8 cellular contexts compared by ENCODE assay signal in the genomic region with DNA sequence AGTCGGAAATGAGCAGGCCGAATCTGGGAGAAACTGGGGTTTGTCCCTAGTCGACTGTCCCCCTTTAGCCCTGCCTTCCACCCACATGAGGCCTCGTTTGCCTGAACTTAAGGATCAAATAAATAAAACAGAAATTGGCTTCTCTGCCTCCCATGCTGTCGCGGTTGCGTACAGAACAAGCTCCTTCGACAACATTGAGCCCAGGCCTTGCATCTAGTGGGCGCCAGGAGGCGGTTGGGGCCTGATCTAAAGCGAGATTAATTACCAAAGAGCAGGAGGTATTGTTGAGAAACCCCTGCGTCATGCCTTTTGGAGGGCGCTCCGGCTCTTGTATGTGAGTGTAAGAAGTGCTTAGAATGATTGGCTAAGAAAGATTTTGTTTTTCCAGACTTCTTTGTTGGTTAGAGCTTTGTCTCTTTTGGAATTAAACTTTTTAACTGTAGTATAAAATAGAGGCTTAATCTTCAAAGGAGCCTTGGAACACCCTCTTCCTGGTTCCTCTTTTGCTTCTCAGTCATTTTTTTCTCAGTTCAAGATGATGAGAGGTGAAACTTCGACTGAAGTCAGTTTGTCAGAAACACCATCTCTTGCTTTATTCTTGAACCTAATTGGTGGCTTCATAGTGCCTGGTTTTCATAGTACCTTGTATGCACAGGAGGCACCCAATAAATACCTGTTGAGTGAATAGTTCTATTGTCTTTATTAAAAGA. TPM values are rescaled to one million over a fixed set of nuclear protein-coding genes. Genes with fewer than 3 reads are reported as not detected.
DNase-seq lines count a peak whose midpoint lies in the region; ATAC-seq, FAIRE-seq and TF ChIP-seq lines count a peak whose summit lies in the region.

No MANE protein-coding gene starts in this region.

- peak overlapping the region; percentile 72 for H3K27ac ChIP-seq in HepG2 (ENCODE audit: extremely low read length, insufficient read depth, low read length)

- TF ChIP-seq CTCF in HepG2 (CRISPR knock-in tag; IDR thresholded peaks at IDR 0.05) = peak; percentile 63

- in situ Hi-C loops in HepG2 (cut with HindIII; ENCODE audit: extremely low pct_ligation_motif_present, low pct_unique_long_range_greater_than_20kb) = loop anchor here (5.0 to 25.0 kb wide), 4 partner anchors 73 to 578 kb away; a partner anchor contains a TSS

- H3K4me1 Mint-ChIP-seq in activated CD4-positive, alpha-beta T cell treated with anti-CD3 and anti-CD28 coated beads, Interleukin-2, amount 10 ng/mL, durations not matched to agents 7 days and 5 days = peaks cover 38% of the 10 kb centered on the region
- peaks cover 35% of the 10 kb centered on the region for H3K4me1 Mint-ChIP-seq in dendritic cell treated with granulocyte-macrophage colony-stimulating factor and Interleukin-4, amounts not matched to agents 40 ng/mL and 50 ng/mL, for 4 days (ENCODE audit: low read depth)

- no peaks in the 10 kb centered on the region for H3K27me3 ChIP-seq in HepG2 (ENCODE audit: control insufficient read depth in 1 of 2, insufficient read depth in 2 of 2, low read length in 2 of 2)

- DNase-seq in AG08395 (ENCODE audit: low spot score) (peak; percentile 80), NCI-H446 treated with DMSO at 0.1 percent for 48 hours (lab: John Stamatoyannopoulos, UW) (peak; percentile 46), HepG2 (ENCODE audit: low spot score) (peak; percentile 80)
- DNase-seq in activated CD4-positive, alpha-beta T cell treated with anti-CD3 and anti-CD28 coated beads, Interleukin-2, amount 10 ng/mL, durations not matched to agents 7 days and 5 days = peak; percentile 83
- peak; percentile 73 for DNase-seq in stimulated activated CD4-positive, alpha-beta T cell treated with anti-CD3 and anti-CD28 coated beads, Interleukin-4, amount 100 ng/mL, for 1 hour

- peak; percentile 71 for ATAC-seq in GM18868 (IDR thresholded peaks at IDR 0.05; ENCODE audit: unreplicated experiment)
- ATAC-seq in HG03135 (IDR thresholded peaks at IDR 0.05; ENCODE audit: unreplicated experiment) = peak; percentile 75
- peak; percentile 84 for ATAC-seq in HepG2

- intact Hi-C loops in dendritic cell treated with granulocyte-macrophage colony-stimulating factor and Interleukin-4, amounts not matched to agents 40 ng/mL and 50 ng/mL, for 4 days (cut with micrococcal nuclease) = loop anchor here (1.0 to 10.0 kb wide), 3 partner anchors 73 to 290 kb away; a partner anchor contains a TSS
- intact Hi-C loops in HepG2 (cut with micrococcal nuclease; ENCODE audit: unreplicated experiment) = loop anchor here (5.0 kb wide), 2 partner anchors 33 to 218 kb away; no protein-coding TSS in a partner anchor

- H3K79me2 ChIP-seq in HepG2 (ENCODE audit: insufficient read depth, low read length) = peaks cover 33% of the 10 kb centered on the region

- H3K36me3 Mint-ChIP-seq in activated CD4-positive, alpha-beta T cell treated with anti-CD3 and anti-CD28 coated beads, Interleukin-2, amount 10 ng/mL, durations not matched to agents 7 days and 5 days (ENCODE audit: low read depth) = peaks cover 35% of the 10 kb centered on the region
- peaks cover 38% of the 10 kb centered on the region for H3K36me3 Mint-ChIP-seq in dendritic cell treated with granulocyte-macrophage colony-stimulating factor and Interleukin-4, amounts not matched to agents 40 ng/mL and 50 ng/mL, for 4 days (ENCODE audit: low read depth)

- POLR2A ChIA-PET in activated CD4-positive, alpha-beta T cell treated with anti-CD3 and anti-CD28 coated beads, Interleukin-2, amount 10 ng/mL, durations not matched to agents 7 days and 5 days (lab: Charles Lee) = interaction anchor here (0.7 to 1.6 kb wide), 3 partner anchors 51 to 348 kb away, joined by 3 to 10 read pairs (median 4); no protein-coding TSS in a partner anchor
- POLR2A ChIA-PET in HepG2 (lab: Yijun Ruan, JAX) = interaction anchor here (0.7 to 2.4 kb wide), 13 partner anchors 11 to 348 kb away, joined by 3 to 20 read pairs (median 5); a partner anchor contains a TSS

- H3K4me2 ChIP-seq in HepG2 (ENCODE audit: low read depth, low read length) = peak overlapping the region; percentile 83

- TF ChIP-seq POLR2A in HepG2 (IDR thresholded peaks at IDR 0.05; ENCODE audit: insufficient read depth in 1 of 2, low read depth in 2 of 2, low read length in 2 of 2) = no peak

- H3K36me3 ChIP-seq in HepG2 (replicated peaks in 1 of 2; ENCODE audit: control insufficient read depth in 1 of 2, insufficient read depth in 2 of 2, low read length in 2 of 2) = peaks cover 4 to 7% of the 10 kb centered on the region in 2 experiments; a peak in 4 of 5 replicates

- no peaks in the 10 kb centered on the region for H3K9me3 ChIP-seq in HepG2 (ENCODE audit: low read length)

- peak overlapping the region; percentile 72 to 96 (median 96) for H3K4me3 ChIP-seq in HepG2 (replicated peaks in 1 of 3; ENCODE audit: insufficient read depth in 1 of 3, low read depth in 2 of 3, low read length in 3 of 3)

- H3K4me1 ChIP-seq in HepG2 (ENCODE audit: insufficient read depth, low read length) = peaks cover 26% of the 10 kb centered on the region

- peak overlapping the region; percentile 86 for H3K9ac ChIP-seq in HepG2 (ENCODE audit: insufficient read depth, low read depth, low read length)

- peak overlapping the region; percentile 97 for H3K4me3 Mint-ChIP-seq in activated CD4-positive, alpha-beta T cell treated with anti-CD3 and anti-CD28 coated beads, Interleukin-2, amount 10 ng/mL, durations not matched to agents 7 days and 5 days
- peak overlapping the region; percentile 98 for H3K4me3 Mint-ChIP-seq in dendritic cell treated with granulocyte-macrophage colony-stimulating factor and Interleukin-4, amounts not matched to agents 40 ng/mL and 50 ng/mL, for 4 days

- peak; percentile 21 for FAIRE-seq in HepG2 (lab: Jason Lieb, UNC)

- TSS peak; percentile 74 for BruUV-seq in HepG2 (replicated peaks; lab: Mats Ljungman, UMichigan)

- peak overlapping the region; percentile 99 for H3K27ac Mint-ChIP-seq in activated CD4-positive, alpha-beta T cell treated with anti-CD3 and anti-CD28 coated beads, Interleukin-2, amount 10 ng/mL, durations not matched to agents 7 days and 5 days
- H3K27ac Mint-ChIP-seq in dendritic cell treated with granulocyte-macrophage colony-stimulating factor and Interleukin-4, amounts not matched to agents 40 ng/mL and 50 ng/mL, for 4 days = peak overlapping the region; percentile 99

- CTCF ChIA-PET in activated CD4-positive, alpha-beta T cell treated with anti-CD3 and anti-CD28 coated beads, Interleukin-2, amount 10 ng/mL, durations not matched to agents 7 days and 5 days (lab: Charles Lee) = interaction anchor here (0.6 to 1.9 kb wide), 19 partner anchors 11 to 796 kb away, joined by 3 to 7 read pairs (median 4); a partner anchor contains a TSS
- CTCF ChIA-PET in HepG2 (lab: Yijun Ruan, JAX; ENCODE audit: low intra/inter-chr PET ratio, low total read pairs) = no interaction called here

- peak; percentile 31 for TF ChIP-seq RAD21 in HepG2 (CRISPR knock-in tag; IDR thresholded peaks at IDR 0.05)

- H3K27me3 Mint-ChIP-seq in activated CD4-positive, alpha-beta T cell treated with anti-CD3 and anti-CD28 coated beads, Interleukin-2, amount 10 ng/mL, durations not matched to agents 7 days and 5 days = no peaks in the 10 kb centered on the region
- H3K27me3 Mint-ChIP-seq in dendritic cell treated with granulocyte-macrophage colony-stimulating factor and Interleukin-4, amounts not matched to agents 40 ng/mL and 50 ng/mL, for 4 days = no peaks in the 10 kb centered on the region

- WGBS in HepG2 (ENCODE audit: low lambda C conversion rate) = 1% methylated on average over 13 of the region's 15 CpGs

- no peaks in the 10 kb centered on the region for H3K9me3 Mint-ChIP-seq in activated CD4-positive, alpha-beta T cell treated with anti-CD3 and anti-CD28 coated beads, Interleukin-2, amount 10 ng/mL, durations not matched to agents 7 days and 5 days
- H3K9me3 Mint-ChIP-seq in dendritic cell treated with granulocyte-macrophage colony-stimulating factor and Interleukin-4, amounts not matched to agents 40 ng/mL and 50 ng/mL, for 4 days = no peaks in the 10 kb centered on the region

- no peaks in the 10 kb centered on the region; the same call in 1 of the 2 replicates for H4K20me1 ChIP-seq in HepG2 (ENCODE audit: insufficient read depth, low read length)

- H2AFZ ChIP-seq in HepG2 (ENCODE audit: low read length) = peak overlapping the region; percentile 12

- TF ChIP-seq EP300 in HepG2 (IDR thresholded peaks at IDR 0.05; ENCODE audit: low read depth in 2 of 2, low read length in 2 of 2) (no peak), HepG2 (CRISPR knock-in tag; IDR thresholded peaks at IDR 0.05; ENCODE audit: borderline replicate concordance) (no peak)

RNA-seq across cellular contexts. Expression of a gene that starts 0.8 kb away (rescaled TPM):
- 100 to 1,000 TPM; 168 to 192 TPM for total RNA-seq in activated CD4-positive, alpha-beta T cell treated with anti-CD3 and anti-CD28 coated beads, Interleukin-2, amount 10 ng/mL, durations not matched to agents 7 days and 5 days
- 121 and 143 TPM in 2 replicates for total RNA-seq in HepG2 (2016; rRNA removed; fragmentation: Illumina TruSeq; extraction: Trizol)
- 42.6 and 60.2 TPM in 2 replicates for total RNA-seq in HepG2 (2016; cell fraction: cytosol; rRNA removed; fragmentation: Illumina TruSeq; extraction: Trizol; ENCODE audit: low read depth)
- total RNA-seq in HepG2 (2016; cell fraction: insoluble cytoplasmic fraction; rRNA removed; fragmentation: Illumina TruSeq; extraction: Trizol) = 133 and 156 TPM in 2 replicates
- 107 and 116 TPM in 2 replicates for total RNA-seq in HepG2 (2016; cell fraction: membrane; rRNA removed; fragmentation: Illumina TruSeq; extraction: Trizol)
- total RNA-seq in HepG2 (2016; cell fraction: nucleus; rRNA removed; fragmentation: Illumina TruSeq; extraction: Trizol) = 95.8 and 110 TPM in 2 replicates
- polyA plus RNA-seq in HepG2 (2011; rRNA removed) = 215 TPM in 2 replicates
- 78.6 and 139 TPM in 2 replicates for polyA plus RNA-seq in HepG2 (2011; cell fraction: cytosol; rRNA removed)
- 23.8 and 34.6 TPM in 2 replicates for polyA plus RNA-seq in HepG2 (2011; cell fraction: nucleus; rRNA removed)
- polyA plus RNA-seq in HepG2 (2012) = 174 and 183 TPM in 2 replicates
- 84.5 and 116 TPM in 2 replicates for polyA plus RNA-seq in HepG2 (2016; cell fraction: cytosol; fragmentation: Illumina TruSeq; extraction: Trizol; ENCODE audit: low read depth)
- 157 and 171 TPM in 2 replicates for polyA plus RNA-seq in HepG2 (2016; cell fraction: insoluble cytoplasmic fraction; fragmentation: Illumina TruSeq; extraction: Trizol; ENCODE audit: low read depth)
- polyA plus RNA-seq in HepG2 (2016; cell fraction: membrane; fragmentation: Illumina TruSeq; extraction: Trizol; ENCODE audit: low read depth) = 138 and 160 TPM in 2 replicates
- 222 and 234 TPM in 2 replicates for polyA plus RNA-seq in HepG2 (2016; cell fraction: nucleus; fragmentation: Illumina TruSeq; extraction: Trizol; ENCODE audit: insufficient read depth, low read depth)
- polyA minus RNA-seq in HepG2 (2011; rRNA and poly(A)+ RNA removed; ENCODE audit: low replicate concordance) = 128 and 158 TPM in 2 replicates
- 39.6 and 40.0 TPM in 2 replicates for polyA minus RNA-seq in HepG2 (2011; cell fraction: cytosol; rRNA and poly(A)+ RNA removed)
- 19.4 and 38.8 TPM in 2 replicates for polyA minus RNA-seq in HepG2 (2011; cell fraction: nucleus; rRNA and poly(A)+ RNA removed)

RNA-seq across cellular contexts. Expression of a gene that starts 25.2 kb away (rescaled TPM):
- 10 to 100 TPM; 39.9 to 44.3 TPM for total RNA-seq in activated CD4-positive, alpha-beta T cell treated with anti-CD3 and anti-CD28 coated beads, Interleukin-2, amount 10 ng/mL, durations not matched to agents 7 days and 5 days
- total RNA-seq in HepG2 (2016; rRNA removed; fragmentation: Illumina TruSeq; extraction: Trizol) = 83.6 and 107 TPM in 2 replicates
- total RNA-seq in HepG2 (2016; cell fraction: cytosol; rRNA removed; fragmentation: Illumina TruSeq; extraction: Trizol; ENCODE audit: low read depth) = 33.3 and 37.4 TPM in 2 replicates
- total RNA-seq in HepG2 (2016; cell fraction: insoluble cytoplasmic fraction; rRNA removed; fragmentation: Illumina TruSeq; extraction: Trizol) = 76.9 and 117 TPM in 2 replicates
- 30.1 and 30.8 TPM in 2 replicates for total RNA-seq in HepG2 (2016; cell fraction: membrane; rRNA removed; fragmentation: Illumina TruSeq; extraction: Trizol)
- total RNA-seq in HepG2 (2016; cell fraction: nucleus; rRNA removed; fragmentation: Illumina TruSeq; extraction: Trizol) = 29.9 and 31.6 TPM in 2 replicates
- polyA plus RNA-seq in HepG2 (2011; rRNA removed) = 60.0 and 61.2 TPM in 2 replicates
- polyA plus RNA-seq in HepG2 (2011; cell fraction: cytosol; rRNA removed) = 63.1 and 67.2 TPM in 2 replicates
- 19.5 and 21.3 TPM in 2 replicates for polyA plus RNA-seq in HepG2 (2011; cell fraction: nucleus; rRNA removed)
- polyA plus RNA-seq in HepG2 (2012) = 45.5 and 54.3 TPM in 2 replicates
- polyA plus RNA-seq in HepG2 (2016; cell fraction: cytosol; fragmentation: Illumina TruSeq; extraction: Trizol; ENCODE audit: low read depth) = 32.2 and 38.5 TPM in 2 replicates
- 125 and 151 TPM in 2 replicates for polyA plus RNA-seq in HepG2 (2016; cell fraction: insoluble cytoplasmic fraction; fragmentation: Illumina TruSeq; extraction: Trizol; ENCODE audit: low read depth)
- polyA plus RNA-seq in HepG2 (2016; cell fraction: membrane; fragmentation: Illumina TruSeq; extraction: Trizol; ENCODE audit: low read depth) = 30.7 and 36.9 TPM in 2 replicates
- polyA plus RNA-seq in HepG2 (2016; cell fraction: nucleus; fragmentation: Illumina TruSeq; extraction: Trizol; ENCODE audit: insufficient read depth, low read depth) = 58.3 and 63.6 TPM in 2 replicates
- polyA minus RNA-seq in HepG2 (2011; rRNA and poly(A)+ RNA removed; ENCODE audit: low replicate concordance) = 31.1 and 88.5 TPM in 2 replicates
- 12.4 and 13.4 TPM in 2 replicates for polyA minus RNA-seq in HepG2 (2011; cell fraction: cytosol; rRNA and poly(A)+ RNA removed)
- 6.7 and 7.5 TPM in 2 replicates for polyA minus RNA-seq in HepG2 (2011; cell fraction: nucleus; rRNA and poly(A)+ RNA removed)

Comparison
In these comparisons a context has a peak if more than half of its experiments do, and no peak if none do; other contexts are left out.
1. Peak in every context shown above with its lines: DNase-seq, ATAC-seq, H3K4me3 ChIP-seq and H3K27ac ChIP-seq.